1 cellular context compared by ENCODE assay signal in genomic region chr1:26159113-26160039, GRCh38.
TF ChIP-seq lines count a peak whose summit lies in the region.

No MANE protein-coding gene starts in this region.

TF ChIP-seq in K562, 482 proteins besides CTCF, POLR2A, EP300 and RAD21:
- TF ChIP-seq RREB1 (CRISPR knock-in tag; IDR thresholded peaks at IDR 0.05) (no peak), SAP30 (IDR thresholded peaks at IDR 0.05; ENCODE audit: borderline replicate concordance, insufficient read depth, low read depth, low read length, poor library complexity, severe bottlenecking) (no peak), MITF (IDR thresholded peaks at IDR 0.05) (no peak), ZNF263 (CRISPR knock-in tag; IDR thresholded peaks at IDR 0.05; ENCODE audit: borderline replicate concordance) (no peak), KDM5B (IDR thresholded peaks at IDR 0.05; ENCODE audit: insufficient replicate concordance, low read depth, low read length) (no peak), HOXB6 (CRISPR knock-in tag; IDR thresholded peaks at IDR 0.05; ENCODE audit: borderline replicate concordance) (no peak), HDAC2 (IDR thresholded peaks at IDR 0.05) (no peak), TAF9B (IDR thresholded peaks at IDR 0.05; ENCODE audit: partially characterized antibody) (no peak), MEIS2 (IDR thresholded peaks at IDR 0.05; ENCODE audit: partially characterized antibody) (peak; percentile 63), PKNOX1 (IDR thresholded peaks at IDR 0.05) (peak; percentile 79), CEBPG (CRISPR knock-in tag; IDR thresholded peaks at IDR 0.05) (0 out of 2 replicates have a peak, but pooled peaks have one; percentile 13), CEBPG (tag; conservative IDR thresholded peaks at IDR 0.05 in 1 of 2, IDR thresholded peaks at IDR 0.05 in 1 of 2) (no peak), ARID1B (IDR thresholded peaks at IDR 0.05) (no peak)
- TF ChIP-seq, protein P1, sequence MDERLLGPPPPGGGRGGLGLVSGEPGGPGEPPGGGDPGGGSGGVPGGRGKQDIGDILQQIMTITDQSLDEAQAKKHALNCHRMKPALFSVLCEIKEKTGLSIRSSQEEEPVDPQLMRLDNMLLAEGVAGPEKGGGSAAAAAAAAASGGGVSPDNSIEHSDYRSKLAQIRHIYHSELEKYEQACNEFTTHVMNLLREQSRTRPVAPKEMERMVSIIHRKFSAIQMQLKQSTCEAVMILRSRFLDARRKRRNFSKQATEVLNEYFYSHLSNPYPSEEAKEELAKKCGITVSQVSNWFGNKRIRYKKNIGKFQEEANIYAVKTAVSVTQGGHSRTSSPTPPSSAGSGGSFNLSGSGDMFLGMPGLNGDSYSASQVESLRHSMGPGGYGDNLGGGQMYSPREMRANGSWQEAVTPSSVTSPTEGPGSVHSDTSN (CRISPR knock-in tag; IDR thresholded peaks at IDR 0.05; ENCODE audit: low read depth) = no peak
- TF ChIP-seq, protein P1 (tag; conservative IDR thresholded peaks at IDR 0.05; ENCODE audit: low read depth) = peak; percentile 61
- TF ChIP-seq, protein P2, sequence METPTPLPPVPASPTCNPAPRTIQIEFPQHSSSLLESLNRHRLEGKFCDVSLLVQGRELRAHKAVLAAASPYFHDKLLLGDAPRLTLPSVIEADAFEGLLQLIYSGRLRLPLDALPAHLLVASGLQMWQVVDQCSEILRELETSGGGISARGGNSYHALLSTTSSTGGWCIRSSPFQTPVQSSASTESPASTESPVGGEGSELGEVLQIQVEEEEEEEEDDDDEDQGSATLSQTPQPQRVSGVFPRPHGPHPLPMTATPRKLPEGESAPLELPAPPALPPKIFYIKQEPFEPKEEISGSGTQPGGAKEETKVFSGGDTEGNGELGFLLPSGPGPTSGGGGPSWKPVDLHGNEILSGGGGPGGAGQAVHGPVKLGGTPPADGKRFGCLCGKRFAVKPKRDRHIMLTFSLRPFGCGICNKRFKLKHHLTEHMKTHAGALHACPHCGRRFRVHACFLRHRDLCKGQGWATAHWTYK (CRISPR knock-in tag; IDR thresholded peaks at IDR 0.05) = no peak
TF ChIP-seq in K562: peak in this region for 4.
